ENCODE assay signal across 9 cellular contexts in the genomic region with DNA sequence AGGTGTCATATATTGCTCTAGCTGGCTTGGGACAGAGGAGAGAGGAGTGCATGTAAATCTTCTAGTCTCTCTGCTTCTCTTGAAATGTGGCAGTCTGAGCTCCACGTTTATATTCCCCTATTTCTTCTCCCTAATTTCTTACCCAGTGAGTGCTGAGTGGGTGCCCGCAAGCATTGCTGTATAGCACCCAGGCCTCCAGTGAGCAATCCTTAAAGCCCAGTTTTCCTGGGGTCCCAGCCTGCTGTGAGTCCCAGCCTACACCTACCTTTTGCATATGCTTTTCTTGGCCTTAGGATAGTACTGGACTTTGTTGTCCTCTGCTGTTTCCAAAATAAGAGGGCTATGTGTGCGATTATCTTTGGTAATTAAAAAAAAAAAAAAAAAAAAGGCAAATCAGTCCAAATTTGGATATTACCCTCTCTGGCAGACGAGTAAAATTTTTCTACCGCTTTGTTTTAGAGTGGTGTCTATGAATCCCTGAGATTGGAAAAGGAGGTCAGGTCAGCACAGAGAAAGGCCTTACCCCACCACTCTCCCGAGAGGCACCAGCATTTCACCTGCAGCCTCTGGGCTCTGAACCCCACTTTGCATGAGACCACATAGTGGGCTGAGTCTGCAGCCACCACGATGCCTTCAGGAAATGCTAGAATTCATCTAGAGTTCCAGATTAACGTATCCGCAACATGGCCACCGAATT. TPM values are rescaled to one million over a fixed set of nuclear protein-coding genes. Genes with fewer than 3 reads are reported as not detected.
DNase-seq lines count a peak whose midpoint lies in the region; ATAC-seq and TF ChIP-seq lines count a peak whose summit lies in the region.
"Had no signal": no experiment of that assay in that cellular context is flagged by ENCODE, and none has a peak within 500 bp of the region (broad histone marks: within the 10 kb centered on the region; RNA-seq: fewer than 3 reads in every experiment).

No MANE protein-coding gene starts in this region.

- H3K27me3 ChIP-seq in BJ (ENCODE audit: control insufficient read depth, insufficient read depth, low read length), result no peaks in the 10 kb centered on the region

- ATAC-seq in HG02798 (IDR thresholded peaks at IDR 0.05; ENCODE audit: poor library complexity, unreplicated experiment) (peak; percentile 58), GM19455 (IDR thresholded peaks at IDR 0.05; ENCODE audit: unreplicated experiment) (no peak), HG03457 (IDR thresholded peaks at IDR 0.05; ENCODE audit: unreplicated experiment) (no peak), HG02885 (IDR thresholded peaks at IDR 0.05; ENCODE audit: poor library complexity, unreplicated experiment) (no peak)

- POLR2A ChIA-PET in BJ (lab: Charles Lee), result no interaction called here
- POLR2A ChIA-PET in MCF 10A (lab: Yijun Ruan, JAX), result interaction anchor here (0.7 to 2.2 kb wide), 12 partner anchors 8 to 465 kb away, joined by 3 to 7 read pairs (median 4); a partner anchor contains a TSS

- peak overlapping the region; percentile 85 for H3K4me3 Mint-ChIP-seq in MCF 10A (ENCODE audit: unreplicated experiment)
- H3K4me3 Mint-ChIP-seq: activated naive CD8-positive, alpha-beta T cell had no signal

- H3K27me3 Mint-ChIP-seq in MCF 10A (ENCODE audit: insufficient read depth, unreplicated experiment), result no peaks in the 10 kb centered on the region

- peak overlapping the region; percentile 54 for H3K4me3 ChIP-seq in BJ (ENCODE audit: low read depth, low read length)

- CTCF ChIA-PET in BJ (lab: Yijun Ruan, JAX) (interaction anchor here (0.6 to 0.7 kb wide), 2 partner anchors 18 to 26 kb away, joined by 3 read pairs; no protein-coding TSS in a partner anchor), MCF 10A (lab: Yijun Ruan, JAX) (interaction anchor here (0.9 kb wide), 2 partner anchors 12 to 177 kb away, joined by 3 to 7 read pairs; no protein-coding TSS in a partner anchor)

- H3K4me1 Mint-ChIP-seq in MCF 10A (ENCODE audit: insufficient read depth, unreplicated experiment), result peaks cover 31% of the 10 kb centered on the region

- H3K9me3 Mint-ChIP-seq in MCF 10A (ENCODE audit: unreplicated experiment), result no peaks in the 10 kb centered on the region

- TF ChIP-seq CTCF in BJ (IDR thresholded peaks at IDR 0.05; ENCODE audit: insufficient read depth, low read depth, low read length) (no peak), MCF 10A (IDR thresholded peaks at IDR 0.05; ENCODE audit: unreplicated experiment) (no peak)

- DNase-seq in BJ (ENCODE audit: low read depth) (no peak), MCF 10A (ENCODE audit: unreplicated experiment) (peak; percentile 49), medulla oblongata (ENCODE audit: extremely low spot score) (peak; percentile 3), SHP77 treated with DMSO at 0.1 percent for 48 hours (lab: John Stamatoyannopoulos, UW) (no peak)

- H3K36me3 ChIP-seq in BJ (ENCODE audit: control insufficient read depth, insufficient read depth, low read length), result no peaks in the 10 kb centered on the region

- TSS peak; percentile 76 for BruUV-seq in MCF 10A (replicated peaks; lab: Mats Ljungman, UMichigan)

- H3K27ac Mint-ChIP-seq in MCF 10A (ENCODE audit: low read depth, unreplicated experiment), result peak overlapping the region; percentile 94
- H3K27ac Mint-ChIP-seq: activated naive CD8-positive, alpha-beta T cell had no signal

- intact Hi-C loops in MCF 10A (cut with micrococcal nuclease), result loop anchor here (2.0 to 5.0 kb wide), 3 partner anchors 40 to 259 kb away; a partner anchor contains a TSS

- H3K36me3 Mint-ChIP-seq in MCF 10A (ENCODE audit: insufficient read depth, unreplicated experiment), result peaks cover 51% of the 10 kb centered on the region
- H3K36me3 Mint-ChIP-seq: activated naive CD8-positive, alpha-beta T cell had no signal

RNA-seq across cellular contexts. Expression of a gene that starts 1.1 kb away (rescaled TPM):
- polyA plus RNA-seq in BJ (2011; rRNA removed), result 333 and 645 TPM in 2 replicates
- polyA minus RNA-seq in BJ (2011; rRNA and poly(A)+ RNA removed), result 118 and 173 TPM in 2 replicates
- total RNA-seq in MCF 10A (2022), result 375 and 415 TPM in 2 replicates

Comparison
In these comparisons a context has a peak if more than half of its experiments do, and no peak if none do; other contexts are left out.
1. DNase-seq: peak in MCF 10A (single experiment) and medulla oblongata (single experiment); none in BJ (single experiment) and SHP77 treated with DMSO at 0.1 percent for 48 hours (single experiment).